In the genomic region with DNA sequence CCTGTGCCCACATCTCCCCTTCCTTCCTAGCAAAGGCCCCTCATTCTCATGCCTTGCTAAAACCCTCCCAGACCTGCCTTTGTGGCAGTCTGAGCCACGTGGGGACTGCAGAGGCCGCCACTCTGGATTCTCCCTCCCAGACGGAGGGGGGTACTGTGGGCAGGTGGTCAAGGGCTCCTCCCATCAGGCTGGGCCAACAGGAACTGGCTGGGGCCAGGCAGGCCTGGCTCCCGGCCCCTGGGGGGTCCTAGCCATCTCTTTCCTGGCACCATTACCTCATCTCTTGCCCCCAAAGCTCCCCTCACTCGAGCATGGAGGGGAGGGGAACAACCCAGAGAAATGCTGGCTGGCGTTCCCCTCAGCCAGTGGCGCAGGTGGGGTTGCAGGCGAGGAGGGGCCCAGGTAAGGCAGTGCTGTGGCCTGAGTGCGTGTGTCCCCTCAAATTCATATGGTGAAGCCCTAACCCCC, we compare ENCODE assay signal across 25 cellular contexts.
"Had no signal": no experiment of that assay in that cellular context is flagged by ENCODE, and none has a peak within 500 bp of the region (broad histone marks: within the 10 kb centered on the region; RNA-seq: fewer than 3 reads in every experiment).

No MANE protein-coding gene starts in this region.

- H2AFZ ChIP-seq: hepatocyte had no signal

- H3K4me3 ChIP-seq: cardiac muscle cell, dorsolateral prefrontal cortex, gastroesophageal sphincter, heart left ventricle, hepatocyte, pancreas, sigmoid colon, thoracic aorta, tibial nerve, upper lobe of left lung had no signal

- H3K4me1 ChIP-seq: gastroesophageal sphincter, heart left ventricle, pancreas, sigmoid colon, upper lobe of left lung had no signal

- H3K27me3 ChIP-seq: cardiac muscle cell, dorsolateral prefrontal cortex, heart left ventricle, hepatocyte, neutrophil, pancreas, sigmoid colon, tibial nerve, upper lobe of left lung had no signal

- H3K4me3 Mint-ChIP-seq: naive thymus-derived CD8-positive, alpha-beta T cell; stimulated activated naive B cell treated with anti-CD40 and anti-IgM and Interleukin-4, amounts not matched to agents 10 μg/mL and 1 μg/mL and 100 μg/mL, for 72 hours; stimulated activated naive CD8-positive, alpha-beta T cell treated with anti-CD3 and anti-CD28 coated beads, Interleukin-15, Interleukin-2, amounts not matched to agents 100 ng/mL and 50 ng/mL, for 24 hours had no signal

- H3K27me3 Mint-ChIP-seq: naive thymus-derived CD8-positive, alpha-beta T cell; stimulated activated naive B cell treated with anti-CD40 and anti-IgM and Interleukin-4, amounts not matched to agents 10 μg/mL and 1 μg/mL and 100 μg/mL, for 72 hours; stimulated activated naive CD8-positive, alpha-beta T cell treated with anti-CD3 and anti-CD28 coated beads, Interleukin-15, Interleukin-2, amounts not matched to agents 100 ng/mL and 50 ng/mL, for 24 hours had no signal

- H3K4me1 Mint-ChIP-seq: stimulated activated naive B cell treated with anti-CD40 and anti-IgM and Interleukin-4, amounts not matched to agents 10 μg/mL and 1 μg/mL and 100 μg/mL, for 72 hours had no signal

- FAIRE-seq: pancreas, urothelium cell line had no signal

- ATAC-seq: esophagus mucosa; gastroesophageal sphincter; heart left ventricle; left colon; naive thymus-derived CD8-positive, alpha-beta T cell; pancreas; stimulated activated naive B cell treated with anti-CD40 and anti-IgM and Interleukin-4, amounts not matched to agents 10 μg/mL and 1 μg/mL and 100 μg/mL, for 72 hours had no signal

- H3K4me2 ChIP-seq: hepatocyte had no signal

- H3K79me2 ChIP-seq: hepatocyte had no signal

- DNase-seq: cortex of kidney; effector CD4-positive, alpha-beta T cell; foreskin fibroblast; left colon; mesenchymal stem cell; midbrain; stimulated activated CD4-positive, alpha-beta T cell treated with anti-CD3 and anti-CD28 coated beads, Interleukin-4, amount 100 ng/mL, for 4 hours; stimulated activated naive B cell treated with anti-CD40 and anti-IgM and Interleukin-4, amounts not matched to agents 10 μg/mL and 1 μg/mL and 100 μg/mL, for 72 hours had no signal

- H3K27ac ChIP-seq: cardiac muscle cell, dorsolateral prefrontal cortex, epithelial cell of prostate, gastroesophageal sphincter, heart left ventricle, hepatocyte, neutrophil, pancreas, sigmoid colon, thoracic aorta, tibial nerve, upper lobe of left lung had no signal

- H3K36me3 Mint-ChIP-seq: naive thymus-derived CD8-positive, alpha-beta T cell; stimulated activated naive B cell treated with anti-CD40 and anti-IgM and Interleukin-4, amounts not matched to agents 10 μg/mL and 1 μg/mL and 100 μg/mL, for 72 hours had no signal

- H3K27ac Mint-ChIP-seq: progenitor cell of endocrine pancreas; stimulated activated naive CD8-positive, alpha-beta T cell treated with anti-CD3 and anti-CD28 coated beads, Interleukin-15, Interleukin-2, amounts not matched to agents 100 ng/mL and 50 ng/mL, for 24 hours had no signal

- H3K36me3 ChIP-seq: cardiac muscle cell, neutrophil, pancreas, sigmoid colon, thoracic aorta had no signal

- H3K9me3 Mint-ChIP-seq: naive thymus-derived CD8-positive, alpha-beta T cell; stimulated activated naive B cell treated with anti-CD40 and anti-IgM and Interleukin-4, amounts not matched to agents 10 μg/mL and 1 μg/mL and 100 μg/mL, for 72 hours; stimulated activated naive CD8-positive, alpha-beta T cell treated with anti-CD3 and anti-CD28 coated beads, Interleukin-15, Interleukin-2, amounts not matched to agents 100 ng/mL and 50 ng/mL, for 24 hours had no signal

- H3K9me3 ChIP-seq: gastroesophageal sphincter, heart left ventricle, neutrophil, pancreas, sigmoid colon, thoracic aorta, tibial nerve, upper lobe of left lung had no signal
